Comparison of ENCODE assay signal across 21 cellular contexts in the genomic region with DNA sequence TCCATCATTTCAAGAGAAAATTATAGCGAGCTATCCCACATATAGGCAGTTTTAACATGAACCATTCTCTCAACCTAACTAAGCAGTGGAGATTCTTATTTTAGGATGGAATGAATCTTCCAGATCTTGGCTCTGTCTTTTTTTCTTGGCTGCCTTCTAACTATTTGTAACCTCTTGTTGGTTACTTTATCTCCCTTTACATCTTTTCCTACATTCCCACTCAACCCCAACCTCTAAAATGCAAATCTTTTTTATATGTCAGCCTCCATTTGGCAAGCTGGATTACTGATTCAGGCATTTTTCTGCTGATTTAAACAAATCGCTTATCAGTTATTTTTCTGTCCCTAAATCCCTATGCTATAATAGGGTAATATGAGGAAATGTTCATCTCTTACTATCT. TPM values are rescaled to one million over a fixed set of nuclear protein-coding genes. Genes with fewer than 3 reads are reported as not detected.
"Had no signal": no experiment of that assay in that cellular context is flagged by ENCODE, and none has a peak within 500 bp of the region (broad histone marks: within the 10 kb centered on the region; RNA-seq: fewer than 3 reads in every experiment).

No MANE protein-coding gene starts in this region.

- H3K4me3 ChIP-seq: SJCRH30 had no signal

- H3K27ac ChIP-seq: SJCRH30 had no signal

- H3K36me3 ChIP-seq: SJCRH30 had no signal

- H3K4me1 ChIP-seq: SJCRH30 had no signal

- H3K9me3 ChIP-seq: SJCRH30 had no signal

- H3K27me3 ChIP-seq: SJCRH30 had no signal

- DNase-seq: KBM-7, MM.1S, NCI-H1092 treated with DMSO at 0.1 percent for 48 hours, NCI-H1436, NCI-H187, NCI-H2029, NCI-H2081 treated with DMSO at 0.1 percent for 48 hours, NCI-H2171, NCI-H226, NCI-H446, NCI-H510A, NCI-H524 treated with DMSO at 0.1 percent for 48 hours, NCI-H69, NCI-H774, PC-3, SHP77 treated with DMSO at 0.1 percent for 48 hours, SJCRH30, T-helper 1 cell had no signal

RNA-seq across cellular contexts. Expression of a gene that starts 46.9 kb away (rescaled TPM):
- total RNA-seq: HT-29, OCI-LY7, PC-3, Right ventricle myocardium inferior, SJCRH30 had no signal
